Comparison of ENCODE assay signal across 1 cellular context in the genomic region with DNA sequence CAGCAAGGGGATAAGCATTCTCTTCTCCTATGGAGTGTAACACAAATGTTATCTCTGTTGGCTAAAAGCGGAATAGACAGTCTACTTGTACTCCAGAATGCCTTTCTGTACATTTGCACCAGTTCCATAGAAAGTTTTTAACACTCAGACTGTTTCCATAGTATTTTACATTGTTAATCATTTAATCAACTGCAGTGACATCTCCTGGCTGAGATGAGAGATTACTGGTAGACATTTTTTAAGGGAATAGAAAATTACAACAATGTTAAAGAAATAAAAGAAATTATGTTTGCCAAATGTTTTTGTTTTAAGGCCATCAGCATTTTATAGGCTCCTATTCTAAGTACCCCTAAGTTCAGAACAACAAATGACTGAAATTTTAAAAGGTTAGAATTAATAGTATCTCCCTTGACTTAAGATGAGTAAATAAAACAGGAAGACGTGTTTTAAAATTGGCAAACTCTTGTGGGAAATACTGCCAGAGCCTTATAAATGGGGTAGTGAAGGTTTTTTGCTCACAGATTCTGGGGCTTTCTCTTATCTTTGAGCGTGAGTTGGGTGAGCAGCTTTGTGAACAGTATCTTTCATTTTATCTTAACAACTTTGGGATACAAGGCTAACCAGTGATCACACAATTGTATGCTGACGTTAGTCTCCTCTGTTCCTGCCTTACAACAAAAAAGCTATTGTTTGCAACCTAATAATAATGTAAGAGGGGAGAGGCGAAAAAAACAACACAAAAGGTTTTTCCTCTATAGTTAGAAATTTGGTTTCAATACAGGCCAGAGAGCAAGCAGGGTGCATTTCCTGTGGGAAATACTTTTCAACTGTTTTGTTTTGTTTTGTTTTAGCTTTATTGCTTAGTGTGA.
TF ChIP-seq lines count a peak whose summit lies in the region.

No MANE protein-coding gene starts in this region.

TF ChIP-seq in GM12878, 131 proteins besides CTCF, POLR2A, EP300 and RAD21 (continued from another document):
- TF ChIP-seq, protein P1, sequence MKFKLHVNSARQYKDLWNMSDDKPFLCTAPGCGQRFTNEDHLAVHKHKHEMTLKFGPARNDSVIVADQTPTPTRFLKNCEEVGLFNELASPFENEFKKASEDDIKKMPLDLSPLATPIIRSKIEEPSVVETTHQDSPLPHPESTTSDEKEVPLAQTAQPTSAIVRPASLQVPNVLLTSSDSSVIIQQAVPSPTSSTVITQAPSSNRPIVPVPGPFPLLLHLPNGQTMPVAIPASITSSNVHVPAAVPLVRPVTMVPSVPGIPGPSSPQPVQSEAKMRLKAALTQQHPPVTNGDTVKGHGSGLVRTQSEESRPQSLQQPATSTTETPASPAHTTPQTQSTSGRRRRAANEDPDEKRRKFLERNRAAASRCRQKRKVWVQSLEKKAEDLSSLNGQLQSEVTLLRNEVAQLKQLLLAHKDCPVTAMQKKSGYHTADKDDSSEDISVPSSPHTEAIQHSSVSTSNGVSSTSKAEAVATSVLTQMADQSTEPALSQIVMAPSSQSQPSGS (IDR thresholded peaks at IDR 0.05; ENCODE audit: low read length) = no peak
- TF ChIP-seq SUZ12 (IDR thresholded peaks at IDR 0.05; ENCODE audit: unreplicated experiment) (no peak), SP1 (IDR thresholded peaks at IDR 0.05; ENCODE audit: low read depth, low read length) (no peak), WRNIP1 (IDR thresholded peaks at IDR 0.05; ENCODE audit: borderline replicate concordance, low read depth, low read length) (no peak), BRCA1 (IDR thresholded peaks at IDR 0.05; ENCODE audit: low read depth, low read length) (no peak), MXI1 (IDR thresholded peaks at IDR 0.05; ENCODE audit: low read depth, low read length) (no peak), STAT3 (IDR thresholded peaks at IDR 0.05; ENCODE audit: low read depth, low read length) (no peak), KDM1A (IDR thresholded peaks at IDR 0.05; ENCODE audit: borderline replicate concordance) (no peak), DPF2 (IDR thresholded peaks at IDR 0.05) (no peak), RBBP5 (conservative IDR thresholded peaks at IDR 0.05) (no peak)
- TF ChIP-seq, protein P2, sequence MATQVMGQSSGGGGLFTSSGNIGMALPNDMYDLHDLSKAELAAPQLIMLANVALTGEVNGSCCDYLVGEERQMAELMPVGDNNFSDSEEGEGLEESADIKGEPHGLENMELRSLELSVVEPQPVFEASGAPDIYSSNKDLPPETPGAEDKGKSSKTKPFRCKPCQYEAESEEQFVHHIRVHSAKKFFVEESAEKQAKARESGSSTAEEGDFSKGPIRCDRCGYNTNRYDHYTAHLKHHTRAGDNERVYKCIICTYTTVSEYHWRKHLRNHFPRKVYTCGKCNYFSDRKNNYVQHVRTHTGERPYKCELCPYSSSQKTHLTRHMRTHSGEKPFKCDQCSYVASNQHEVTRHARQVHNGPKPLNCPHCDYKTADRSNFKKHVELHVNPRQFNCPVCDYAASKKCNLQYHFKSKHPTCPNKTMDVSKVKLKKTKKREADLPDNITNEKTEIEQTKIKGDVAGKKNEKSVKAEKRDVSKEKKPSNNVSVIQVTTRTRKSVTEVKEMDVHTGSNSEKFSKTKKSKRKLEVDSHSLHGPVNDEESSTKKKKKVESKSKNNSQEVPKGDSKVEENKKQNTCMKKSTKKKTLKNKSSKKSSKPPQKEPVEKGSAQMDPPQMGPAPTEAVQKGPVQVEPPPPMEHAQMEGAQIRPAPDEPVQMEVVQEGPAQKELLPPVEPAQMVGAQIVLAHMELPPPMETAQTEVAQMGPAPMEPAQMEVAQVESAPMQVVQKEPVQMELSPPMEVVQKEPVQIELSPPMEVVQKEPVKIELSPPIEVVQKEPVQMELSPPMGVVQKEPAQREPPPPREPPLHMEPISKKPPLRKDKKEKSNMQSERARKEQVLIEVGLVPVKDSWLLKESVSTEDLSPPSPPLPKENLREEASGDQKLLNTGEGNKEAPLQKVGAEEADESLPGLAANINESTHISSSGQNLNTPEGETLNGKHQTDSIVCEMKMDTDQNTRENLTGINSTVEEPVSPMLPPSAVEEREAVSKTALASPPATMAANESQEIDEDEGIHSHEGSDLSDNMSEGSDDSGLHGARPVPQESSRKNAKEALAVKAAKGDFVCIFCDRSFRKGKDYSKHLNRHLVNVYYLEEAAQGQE (IDR thresholded peaks at IDR 0.05; ENCODE audit: low read depth, low read length) = no peak
- TF ChIP-seq, protein P3, sequence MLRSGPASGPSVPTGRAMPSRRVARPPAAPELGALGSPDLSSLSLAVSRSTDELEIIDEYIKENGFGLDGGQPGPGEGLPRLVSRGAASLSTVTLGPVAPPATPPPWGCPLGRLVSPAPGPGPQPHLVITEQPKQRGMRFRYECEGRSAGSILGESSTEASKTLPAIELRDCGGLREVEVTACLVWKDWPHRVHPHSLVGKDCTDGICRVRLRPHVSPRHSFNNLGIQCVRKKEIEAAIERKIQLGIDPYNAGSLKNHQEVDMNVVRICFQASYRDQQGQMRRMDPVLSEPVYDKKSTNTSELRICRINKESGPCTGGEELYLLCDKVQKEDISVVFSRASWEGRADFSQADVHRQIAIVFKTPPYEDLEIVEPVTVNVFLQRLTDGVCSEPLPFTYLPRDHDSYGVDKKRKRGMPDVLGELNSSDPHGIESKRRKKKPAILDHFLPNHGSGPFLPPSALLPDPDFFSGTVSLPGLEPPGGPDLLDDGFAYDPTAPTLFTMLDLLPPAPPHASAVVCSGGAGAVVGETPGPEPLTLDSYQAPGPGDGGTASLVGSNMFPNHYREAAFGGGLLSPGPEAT (IDR thresholded peaks at IDR 0.05; ENCODE audit: low read depth) = no peak
